ENCODE assay signal across 8 cellular contexts in genomic region chr3:153221748-153222162, GRCh38. TPM values are rescaled to one million over a fixed set of nuclear protein-coding genes. Genes with fewer than 3 reads are reported as not detected.
DNase-seq lines count a peak whose midpoint lies in the region; ATAC-seq and TF ChIP-seq lines count a peak whose summit lies in the region.

No MANE protein-coding gene starts in this region.

- no peak for TF ChIP-seq POLR2A in thyroid gland (IDR thresholded peaks at IDR 0.05)

- H3K79me2 ChIP-seq in fibroblast of lung (ENCODE audit: control insufficient read depth, insufficient read depth, low read length) (no peaks in the 10 kb centered on the region), osteoblast (ENCODE audit: insufficient read depth, low read length) (no peaks in the 10 kb centered on the region)

- TF ChIP-seq CTCF in fibroblast of lung (conservative IDR thresholded peaks at IDR 0.05 in 1 of 2, IDR thresholded peaks at IDR 0.05 in 1 of 2; ENCODE audit: low read depth in 1 of 2, low read length in 2 of 2) (no peak), osteoblast (IDR thresholded peaks at IDR 0.05; ENCODE audit: extremely low read depth, low read depth, low read length) (no peak), thyroid gland (IDR thresholded peaks at IDR 0.05) (no peak)

- H3K27me3 ChIP-seq in fibroblast of lung (ENCODE audit: control insufficient read depth, insufficient read depth, low read length) (no peaks in the 10 kb centered on the region), osteoblast (ENCODE audit: insufficient read depth, low read length) (no peaks in the 10 kb centered on the region), thyroid gland (no peaks in the 10 kb centered on the region)

- H4K20me1 ChIP-seq in fibroblast of lung (ENCODE audit: control insufficient read depth, extremely low read depth, insufficient read depth, low read length) = no peaks in the 10 kb centered on the region
- no peaks in the 10 kb centered on the region for H4K20me1 ChIP-seq in osteoblast (ENCODE audit: insufficient read depth, low read length)

- peaks cover 5% of the 10 kb centered on the region for H3K4me1 ChIP-seq in fibroblast of lung (ENCODE audit: control insufficient read depth, extremely low read depth, insufficient read depth, low read length)
- peaks cover 17% of the 10 kb centered on the region for H3K4me1 ChIP-seq in osteoblast (ENCODE audit: insufficient read depth, low read length)
- H3K4me1 ChIP-seq in thyroid gland = no peaks in the 10 kb centered on the region

- no peak overlapping the region for H3K4me3 ChIP-seq in fibroblast of lung (replicated peaks in 1 of 4; ENCODE audit: control extremely low read depth in 1 of 4, insufficient read depth in 1 of 4, low read depth in 3 of 4, low read length in 4 of 4)
- peak overlapping the region; percentile 26 for H3K4me3 ChIP-seq in osteoblast (ENCODE audit: insufficient read depth, low read length)
- no peak overlapping the region for H3K4me3 ChIP-seq in thyroid gland (replicated peaks in 1 of 3)

- H3K27ac ChIP-seq in fibroblast of lung (ENCODE audit: insufficient read depth, low read length) = peak overlapping the region; percentile 67
- peak overlapping the region; percentile 85 for H3K27ac ChIP-seq in osteoblast (ENCODE audit: low read depth, low read length)
- H3K27ac ChIP-seq in thyroid gland = no peak overlapping the region

- H3K9ac ChIP-seq in fibroblast of lung (ENCODE audit: insufficient read depth, low read length) = no peak overlapping the region

- H3K9me3 ChIP-seq in fibroblast of lung (ENCODE audit: control insufficient read depth, insufficient read depth, low read depth, low read length) (no peaks in the 10 kb centered on the region), osteoblast (ENCODE audit: low read depth, low read length) (no peaks in the 10 kb centered on the region), thyroid gland (no peaks in the 10 kb centered on the region)

- intact Hi-C loops in thyroid gland (cut with DNase I) = no loop called here

- no peaks in the 10 kb centered on the region for H3K36me3 ChIP-seq in fibroblast of lung (ENCODE audit: control insufficient read depth, insufficient read depth, low read length)
- no peaks in the 10 kb centered on the region for H3K36me3 ChIP-seq in osteoblast (ENCODE audit: insufficient read depth, low read length)
- H3K36me3 ChIP-seq in thyroid gland = no peaks in the 10 kb centered on the region

- H3K4me2 ChIP-seq in fibroblast of lung (ENCODE audit: extremely low read depth, insufficient read depth, low read length) = peak overlapping the region; percentile 54
- H3K4me2 ChIP-seq in osteoblast (ENCODE audit: insufficient read depth, low read length) = peak overlapping the region; percentile 45

- H2AFZ ChIP-seq in fibroblast of lung (ENCODE audit: low read length) (peak overlapping the region; percentile 5), osteoblast (ENCODE audit: low read length) (peak overlapping the region; percentile 20)

- DNase-seq in GF-D8 (lab: John Stamatoyannopoulos, UW) = peak; percentile 98
- peak; percentile 97 to 100 for DNase-seq in NOMO-1 (lab: John Stamatoyannopoulos, UW; ENCODE audit: unreplicated experiment in 2 of 2)
- peak; percentile 67 for DNase-seq in activated CD8-positive, alpha-beta memory T cell treated with anti-CD3 and anti-CD28 coated beads, Interleukin-2, amount 50 U/mL, for 48 hours
- DNase-seq in fibroblast of lung (ENCODE audit: low read depth in 2 of 2) = peak; percentile 80 to 99
- peak; percentile 85 for DNase-seq in osteoblast (ENCODE audit: insufficient read length, low spot score, missing footprints)
- peak; percentile 5 to 24 for DNase-seq in thyroid gland
- DNase-seq in NCI-H524 (lab: John Stamatoyannopoulos, UW) = no peak

- ATAC-seq in HG02571 (IDR thresholded peaks at IDR 0.05; ENCODE audit: unreplicated experiment) = peak; percentile 76

- WGBS in thyroid gland, 2 donors = 56 to 58% methylated on average over 9 of the region's 9 CpGs

RNA-seq across cellular contexts. Expression of gene RAP2B, which starts 59.7 kb away (rescaled TPM):
- 24.4 and 27.1 TPM in 2 replicates for total RNA-seq in fibroblast of lung
- polyA plus RNA-seq in fibroblast of lung = 8.7 and 10.5 TPM in 2 replicates
- polyA plus RNA-seq in fibroblast of lung (2012) = 10.1 and 13.5 TPM in 2 replicates
- polyA minus RNA-seq in fibroblast of lung (ENCODE audit: low replicate concordance) = 6.4 and 7.7 TPM in 2 replicates
- 20.3 and 22.4 TPM in 2 replicates for total RNA-seq in osteoblast
- 10 to 100 TPM in 3 of 4 donors, 1 to 10 TPM in 1; 8.9 to 11.0 (median 10.1) TPM for total RNA-seq in thyroid gland

Comparison
In these comparisons a context has a peak if more than half of its experiments do, and no peak if none do; other contexts are left out.
1. DNase-seq: peak in GF-D8 (single experiment), NOMO-1 (2 of 2), activated CD8-positive, alpha-beta memory T cell treated with anti-CD3 and anti-CD28 coated beads, Interleukin-2, amount 50 U/mL, for 48 hours (single experiment), fibroblast of lung (2 of 2), osteoblast (single experiment) and thyroid gland (2 of 2); none in NCI-H524 (0 of 2).
2. H3K27ac ChIP-seq: peak in fibroblast of lung (single experiment) and osteoblast (single experiment); none in thyroid gland (0 of 3).